Comparison of ENCODE assay signal across 15 cellular contexts in genomic region chr11:9862981-9863380, GRCh38.
DNase-seq lines count a peak whose midpoint lies in the region; ATAC-seq, FAIRE-seq and TF ChIP-seq lines count a peak whose summit lies in the region.
"Had no signal": no experiment of that assay in that cellular context is flagged by ENCODE, and none has a peak within 500 bp of the region (broad histone marks: within the 10 kb centered on the region; RNA-seq: fewer than 3 reads in every experiment).

No MANE protein-coding gene starts in this region.

- no peak overlapping the region for H3K4me3 ChIP-seq in AG09309 (ENCODE audit: control insufficient read depth, low read depth, low read length)
- H3K4me3 ChIP-seq in HUES64 (ENCODE audit: low read length): no peak overlapping the region
- H3K4me3 ChIP-seq in astrocyte (ENCODE audit: insufficient read depth, low read depth, low read length): no peak overlapping the region
- H3K4me3 ChIP-seq in SJCRH30: no peak overlapping the region
- H3K4me3 ChIP-seq: cardiac muscle cell, PC-9, psoas muscle had no signal

- peaks cover 4% of the 10 kb centered on the region for H3K36me3 Mint-ChIP-seq in astrocyte (ENCODE audit: low read depth, unreplicated experiment)

- WGBS in HUES64: 25% methylated on average over 2 of the region's 2 CpGs

- no peak for TF ChIP-seq CTCF in AG09309 (IDR thresholded peaks at IDR 0.05; ENCODE audit: control insufficient read depth, insufficient read depth, low read depth, low read length, missing control alignments)
- no peak for TF ChIP-seq CTCF in astrocyte (IDR thresholded peaks at IDR 0.05; ENCODE audit: insufficient read depth, low read depth, low read length)

- H3K9ac ChIP-seq in HUES64 (ENCODE audit: low read depth, low read length) (no peak overlapping the region), astrocyte (ENCODE audit: low read length) (no peak overlapping the region)

- H3K9me3 ChIP-seq in HUES64 (ENCODE audit: insufficient read depth, low read depth, low read length): no peaks in the 10 kb centered on the region
- no peaks in the 10 kb centered on the region for H3K9me3 ChIP-seq in astrocyte (ENCODE audit: insufficient read depth, low read depth, low read length)
- H3K9me3 ChIP-seq in SJCRH30 (replicated peaks): no peaks in the 10 kb centered on the region
- H3K9me3 ChIP-seq: psoas muscle had no signal

- no peaks in the 10 kb centered on the region for H3K9me3 Mint-ChIP-seq in astrocyte (ENCODE audit: unreplicated experiment)

- no peaks in the 10 kb centered on the region for H3K27me3 ChIP-seq in HUES64 (ENCODE audit: insufficient read depth, low read length)
- no peaks in the 10 kb centered on the region for H3K27me3 ChIP-seq in astrocyte (ENCODE audit: insufficient read depth, low read length)
- H3K27me3 ChIP-seq in SJCRH30: no peaks in the 10 kb centered on the region
- H3K27me3 ChIP-seq: cardiac muscle cell had no signal

- H3K36me3 ChIP-seq in HUES64 (ENCODE audit: insufficient read depth, low read length) (no peaks in the 10 kb centered on the region), astrocyte (ENCODE audit: insufficient read depth, low read length) (no peaks in the 10 kb centered on the region), SJCRH30 (no peaks in the 10 kb centered on the region)
- H3K36me3 ChIP-seq: cardiac muscle cell had no signal

- no peak overlapping the region for H2AFZ ChIP-seq in astrocyte (ENCODE audit: low read depth, low read length)
- H2AFZ ChIP-seq: PC-9 had no signal

- no peak overlapping the region for H3K27ac Mint-ChIP-seq in astrocyte (ENCODE audit: unreplicated experiment)
- H3K27ac Mint-ChIP-seq: activated B cell treated with CpG ODN at 0.5 μM for 24 hours had no signal

- H3K27me3 Mint-ChIP-seq in astrocyte (ENCODE audit: low read depth, unreplicated experiment): no peaks in the 10 kb centered on the region
- H3K27me3 Mint-ChIP-seq: activated B cell treated with CpG ODN at 0.5 μM for 24 hours had no signal

- no peaks in the 10 kb centered on the region for H4K20me1 ChIP-seq in astrocyte (ENCODE audit: insufficient read depth, low read length)

- ATAC-seq in GM19467 (IDR thresholded peaks at IDR 0.05; ENCODE audit: unreplicated experiment): no peak
- ATAC-seq: psoas muscle had no signal

- FAIRE-seq in astrocyte (lab: Jason Lieb, UNC): peak; percentile 54

- H3K79me2 ChIP-seq in astrocyte (ENCODE audit: insufficient read depth, low read length): no peaks in the 10 kb centered on the region

- peaks cover 30% of the 10 kb centered on the region for H3K4me1 Mint-ChIP-seq in astrocyte (ENCODE audit: low read depth, unreplicated experiment)

- H3K27ac ChIP-seq in HUES64 (ENCODE audit: low read depth, low read length) (peak overlapping the region; percentile 71), astrocyte (ENCODE audit: low read depth, low read length) (peak overlapping the region; percentile 34), SJCRH30 (no peak overlapping the region)
- H3K27ac ChIP-seq: cardiac muscle cell, PC-9, psoas muscle had no signal

- peaks cover 35% of the 10 kb centered on the region for H3K4me1 ChIP-seq in HUES64 (ENCODE audit: insufficient read depth, low read length)
- peaks cover 14% of the 10 kb centered on the region for H3K4me1 ChIP-seq in astrocyte (ENCODE audit: insufficient read depth, low read length)
- H3K4me1 ChIP-seq in SJCRH30: peaks cover 17% of the 10 kb centered on the region
- H3K4me1 ChIP-seq: psoas muscle had no signal

- H3K4me3 Mint-ChIP-seq in astrocyte (ENCODE audit: unreplicated experiment): no peak overlapping the region
- H3K4me3 Mint-ChIP-seq: activated B cell treated with CpG ODN at 0.5 μM for 24 hours had no signal

- peak; percentile 69 for DNase-seq in AG09309 (ENCODE audit: low read depth)
- DNase-seq in astrocyte (ENCODE audit: low read depth): no peak
- peak; percentile 43 for DNase-seq in iPS-NIHi7 (ENCODE audit: extremely low spot score)
- no peak for DNase-seq in NCI-H524 treated with DMSO at 0.1 percent for 48 hours (lab: John Stamatoyannopoulos, UW)
- DNase-seq in SJCRH30: no peak
- DNase-seq in NCI-H446 treated with DMSO at 0.1 percent for 48 hours (lab: John Stamatoyannopoulos, UW): no peak
- DNase-seq: activated B cell treated with CpG ODN at 0.5 μM for 24 hours; activated naive CD4-positive, alpha-beta T cell treated with Interleukin-2 at 50 U/mL for 16 hours; glutamatergic neuron; NCI-H345; psoas muscle had no signal

- H3K4me2 ChIP-seq in astrocyte (ENCODE audit: low read length): no peak overlapping the region
- H3K4me2 ChIP-seq: PC-9 had no signal

Comparison
In these comparisons a context has a peak if more than half of its experiments do, and no peak if none do; other contexts are left out.
1. DNase-seq: peak in AG09309 (single experiment) and iPS-NIHi7 (single experiment); none in astrocyte (single experiment), NCI-H524 treated with DMSO at 0.1 percent for 48 hours (single experiment), SJCRH30 (0 of 2) and NCI-H446 treated with DMSO at 0.1 percent for 48 hours (single experiment).